ENCODE assay signal across 26 cellular contexts in the genomic region with DNA sequence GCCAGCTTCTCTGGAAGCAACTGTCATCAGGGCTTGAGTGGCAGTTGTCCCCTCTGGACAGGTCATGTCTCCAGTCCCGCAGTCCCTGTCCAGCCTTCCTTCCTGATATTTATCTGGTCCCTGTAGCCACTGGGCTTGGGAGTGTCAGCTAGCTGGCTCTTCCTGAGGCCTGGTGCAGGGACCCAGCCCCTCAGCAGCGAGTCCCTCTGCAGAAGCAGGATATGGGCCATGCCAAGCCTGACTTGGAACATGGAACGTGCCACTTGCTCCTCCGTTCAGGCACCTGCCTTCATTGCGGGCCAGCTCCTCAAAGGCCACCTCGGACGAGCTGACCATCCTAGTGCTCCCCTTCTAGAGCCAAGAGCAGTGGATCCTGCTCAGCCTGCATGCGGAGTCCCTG. TPM values are rescaled to one million over a fixed set of nuclear protein-coding genes. Genes with fewer than 3 reads are reported as not detected.
"Had no signal": no experiment of that assay in that cellular context is flagged by ENCODE, and none has a peak within 500 bp of the region (broad histone marks: within the 10 kb centered on the region; RNA-seq: fewer than 3 reads in every experiment).

No MANE protein-coding gene starts in this region.

- ATAC-seq: naive thymus-derived CD4-positive, alpha-beta T cell; natural killer cell treated with Interleukin-12 subunit alpha and Interleukin-12 subunit beta and Interleukin-15 and Interleukin-18, amount 100 ng/mL, for 72 hours; pancreas; stimulated activated effector memory CD8-positive, alpha-beta T cell treated with anti-CD3 and anti-CD28 coated beads, Interleukin-12 subunit alpha, Interleukin-12 subunit beta, amount 100 ng/mL, for 72 hours; stimulated activated naive CD8-positive, alpha-beta T cell treated with anti-CD3 and anti-CD28 coated beads, Interleukin-15, amount 100 ng/mL, for 72 hours had no signal

- H3K4me3 ChIP-seq: left ventricle myocardium inferior, lung, pancreas, prostate gland, sigmoid colon, spleen, tibial nerve, vagina had no signal

- H3K4me3 Mint-ChIP-seq: immature natural killer cell; mesothelial cell of epicardium; naive thymus-derived CD4-positive, alpha-beta T cell; natural killer cell treated with Interleukin-12 subunit alpha and Interleukin-12 subunit beta and Interleukin-15 and Interleukin-18, amount 100 ng/mL, for 72 hours; stimulated activated effector memory CD8-positive, alpha-beta T cell treated with anti-CD3 and anti-CD28 coated beads, Interleukin-12 subunit alpha, Interleukin-12 subunit beta, amount 100 ng/mL, for 72 hours; stimulated activated naive CD8-positive, alpha-beta T cell treated with anti-CD3 and anti-CD28 coated beads, Interleukin-15, amount 100 ng/mL, for 72 hours; type B pancreatic cell had no signal

- H3K27ac ChIP-seq: left ventricle myocardium inferior, pancreas, prostate gland, sigmoid colon, spleen, tibial nerve, vagina had no signal

- H3K27ac Mint-ChIP-seq: immature natural killer cell; mesothelial cell of epicardium; natural killer cell treated with Interleukin-12 subunit alpha and Interleukin-12 subunit beta and Interleukin-15 and Interleukin-18, amount 100 ng/mL, for 72 hours; stimulated activated effector memory CD8-positive, alpha-beta T cell treated with anti-CD3 and anti-CD28 coated beads, Interleukin-12 subunit alpha, Interleukin-12 subunit beta, amount 100 ng/mL, for 72 hours; stimulated activated naive CD8-positive, alpha-beta T cell treated with anti-CD3 and anti-CD28 coated beads, Interleukin-15, amount 100 ng/mL, for 72 hours; type B pancreatic cell had no signal

- H3K9me3 Mint-ChIP-seq: immature natural killer cell; mesothelial cell of epicardium; naive thymus-derived CD4-positive, alpha-beta T cell; natural killer cell treated with Interleukin-12 subunit alpha and Interleukin-12 subunit beta and Interleukin-15 and Interleukin-18, amount 100 ng/mL, for 72 hours; stimulated activated effector memory CD8-positive, alpha-beta T cell treated with anti-CD3 and anti-CD28 coated beads, Interleukin-12 subunit alpha, Interleukin-12 subunit beta, amount 100 ng/mL, for 72 hours; stimulated activated naive CD8-positive, alpha-beta T cell treated with anti-CD3 and anti-CD28 coated beads, Interleukin-15, amount 100 ng/mL, for 72 hours; type B pancreatic cell had no signal

- H3K36me3 Mint-ChIP-seq: immature natural killer cell; mesothelial cell of epicardium; naive thymus-derived CD4-positive, alpha-beta T cell; natural killer cell treated with Interleukin-12 subunit alpha and Interleukin-12 subunit beta and Interleukin-15 and Interleukin-18, amount 100 ng/mL, for 72 hours; stimulated activated effector memory CD8-positive, alpha-beta T cell treated with anti-CD3 and anti-CD28 coated beads, Interleukin-12 subunit alpha, Interleukin-12 subunit beta, amount 100 ng/mL, for 72 hours; type B pancreatic cell had no signal

- H3K9me3 ChIP-seq: left ventricle myocardium inferior, pancreas, prostate gland, sigmoid colon, spleen, tibial nerve, vagina had no signal

- H3K4me1 Mint-ChIP-seq: immature natural killer cell; naive thymus-derived CD4-positive, alpha-beta T cell; stimulated activated effector memory CD8-positive, alpha-beta T cell treated with anti-CD3 and anti-CD28 coated beads, Interleukin-12 subunit alpha, Interleukin-12 subunit beta, amount 100 ng/mL, for 72 hours; stimulated activated naive CD8-positive, alpha-beta T cell treated with anti-CD3 and anti-CD28 coated beads, Interleukin-15, amount 100 ng/mL, for 72 hours had no signal

- H3K27me3 Mint-ChIP-seq: naive thymus-derived CD4-positive, alpha-beta T cell; natural killer cell treated with Interleukin-12 subunit alpha and Interleukin-12 subunit beta and Interleukin-15 and Interleukin-18, amount 100 ng/mL, for 72 hours; stimulated activated naive CD8-positive, alpha-beta T cell treated with anti-CD3 and anti-CD28 coated beads, Interleukin-15, amount 100 ng/mL, for 72 hours; type B pancreatic cell had no signal

- H3K27me3 ChIP-seq: pancreas, sigmoid colon, spleen, tibial nerve, vagina had no signal

- H3K36me3 ChIP-seq: left ventricle myocardium inferior, pancreas, prostate gland, sigmoid colon, spleen, tibial nerve, vagina had no signal

- DNase-seq: hypothalamus; immature natural killer cell; left ventricle myocardium inferior; mesendoderm; naive thymus-derived CD4-positive, alpha-beta T cell; nucleus accumbens; pancreas; retina; right cardiac atrium; sigmoid colon; small intestine; stimulated activated CD4-positive, alpha-beta T cell treated with anti-CD3 and anti-CD28 coated beads, Interleukin-4, amount 100 ng/mL, for 24 hours; stimulated activated naive CD4-positive, alpha-beta T cell; stimulated activated naive CD8-positive, alpha-beta T cell treated with anti-CD3 and anti-CD28 coated beads, Interleukin-15, amount 100 ng/mL, for 72 hours; substantia nigra had no signal

- H3K4me1 ChIP-seq: pancreas, prostate gland, sigmoid colon, spleen had no signal

- FAIRE-seq: islet of Langerhans, pancreas, small intestine had no signal

RNA-seq across cellular contexts. Expression of gene DRC3, which starts 26.3 kb away (rescaled TPM):
- total RNA-seq: mononuclear cell had no signal
